Comparison of ENCODE assay signal across 7 cellular contexts in the genomic region with DNA sequence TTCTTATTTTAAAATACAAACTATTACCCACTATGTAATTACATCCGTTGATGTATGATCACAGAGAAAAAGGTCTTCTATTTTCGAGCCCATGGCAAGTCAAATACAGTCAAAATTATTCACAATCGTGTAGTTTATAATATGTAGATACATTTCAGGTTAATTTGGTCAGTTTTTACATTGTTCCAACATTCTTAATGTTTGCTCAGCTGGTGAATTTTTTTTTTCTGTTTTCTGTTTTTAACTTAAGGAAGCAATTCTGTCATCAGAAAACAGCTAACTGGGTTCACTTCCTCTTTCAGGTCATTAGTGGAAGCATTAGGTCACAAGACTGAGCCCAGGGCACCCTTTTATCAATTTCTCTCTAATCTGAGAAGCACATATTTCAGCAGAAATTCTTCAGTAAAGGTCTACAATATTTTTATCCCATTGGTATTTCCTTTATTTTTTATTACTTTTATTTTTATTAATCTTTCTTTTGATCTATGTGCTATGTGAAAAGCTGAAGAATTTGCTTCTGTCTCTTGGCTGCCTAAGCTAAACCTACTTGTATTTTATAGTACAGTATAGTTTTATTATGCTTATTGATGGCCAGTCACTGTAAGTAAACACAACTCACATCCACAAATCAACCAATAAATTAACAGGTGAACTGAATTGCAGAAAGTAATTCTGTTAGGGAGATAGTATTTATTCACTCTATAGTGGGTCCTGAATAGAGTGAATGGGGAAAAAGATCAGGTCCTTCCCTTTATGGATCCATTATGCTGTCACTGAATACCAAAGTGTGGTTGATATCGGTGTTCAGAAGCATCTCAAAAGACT.
DNase-seq lines count a peak whose midpoint lies in the region; ATAC-seq and TF ChIP-seq lines count a peak whose summit lies in the region.

No MANE protein-coding gene starts in this region.

- ATAC-seq in GM19025 (IDR thresholded peaks at IDR 0.05; ENCODE audit: low read depth, unreplicated experiment) (peak; percentile 31), HG02870 (IDR thresholded peaks at IDR 0.05; ENCODE audit: unreplicated experiment) (peak; percentile 49)

- H3K27ac ChIP-seq in Peyer's patch, result peak overlapping the region; percentile 51 to 78 (median 62)
- H3K27ac ChIP-seq in neutrophil, result peak overlapping the region; percentile 82

- H3K4me1 ChIP-seq in Peyer's patch, result peaks cover 0 to 17% (median 2%) of the 10 kb centered on the region in 4 donors
- peaks cover 43 to 70% of the 10 kb centered on the region in 2 experiments for H3K4me1 ChIP-seq in neutrophil (ENCODE audit: control insufficient read depth in 1 of 2, insufficient read depth in 1 of 2, low read depth in 1 of 2, low read length in 1 of 2)

- no peak for DNase-seq in Peyer's patch
- no peak for DNase-seq in T1000 (lab: John Stamatoyannopoulos, UW)
- DNase-seq in NCI-H2171 treated with DMSO at 0.1 percent for 48 hours (lab: John Stamatoyannopoulos, UW), result no peak
- DNase-seq in NCI-H1694 (lab: John Stamatoyannopoulos, UW), result no peak

- H3K27me3 ChIP-seq in Peyer's patch (no peaks in the 10 kb centered on the region), neutrophil (no peaks in the 10 kb centered on the region)

- H3K4me3 ChIP-seq in Peyer's patch, result no peak overlapping the region
- peak overlapping the region; percentile 1 to 28 for H3K4me3 ChIP-seq in neutrophil (ENCODE audit: low read depth in 1 of 2, low read length in 1 of 2)

- H3K9me3 ChIP-seq in Peyer's patch (no peaks in the 10 kb centered on the region), neutrophil (no peaks in the 10 kb centered on the region)

- H3K36me3 ChIP-seq in Peyer's patch (no peaks in the 10 kb centered on the region), neutrophil (no peaks in the 10 kb centered on the region)

- TF ChIP-seq CTCF in Peyer's patch (IDR thresholded peaks at IDR 0.05) (no peak), neutrophil (IDR thresholded peaks at IDR 0.05) (no peak)

- no peak for TF ChIP-seq POLR2A in Peyer's patch (IDR thresholded peaks at IDR 0.05)

Comparison
In these comparisons a context has a peak if more than half of its experiments do, and no peak if none do; other contexts are left out.
1. H3K4me3 ChIP-seq: peak in neutrophil (2 of 2); none in Peyer's patch (0 of 4).